Comparison of ENCODE assay signal across 28 cellular contexts in the genomic region with DNA sequence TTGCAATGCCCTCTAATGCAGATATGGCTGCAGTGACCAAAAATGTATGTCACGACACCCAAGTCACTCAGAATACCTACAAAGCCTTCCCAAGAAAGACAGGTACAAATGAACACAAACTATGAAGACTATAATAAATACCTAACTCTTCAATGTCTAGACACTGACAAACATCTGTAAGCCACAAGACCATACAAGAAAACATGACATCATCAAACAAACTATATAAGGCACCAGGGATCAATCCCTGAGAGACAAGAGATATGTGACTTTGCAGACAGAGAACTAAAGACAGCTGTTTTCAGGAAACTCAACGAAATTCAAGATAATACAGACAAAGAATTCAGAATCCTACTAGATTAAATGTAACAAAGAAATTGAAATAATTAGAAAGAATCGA.
"Had no signal": no experiment of that assay in that cellular context is flagged by ENCODE, and none has a peak within 500 bp of the region (broad histone marks: within the 10 kb centered on the region; RNA-seq: fewer than 3 reads in every experiment).

No MANE protein-coding gene starts in this region.

- H3K9me3 ChIP-seq: colonic mucosa, esophagus muscularis mucosa, esophagus squamous epithelium, gastrocnemius medialis, gastroesophageal sphincter had no signal

- H3K27ac ChIP-seq: colonic mucosa, coronary artery, dorsolateral prefrontal cortex, epithelial cell of prostate, esophagus muscularis mucosa, esophagus squamous epithelium, foreskin keratinocyte, gastrocnemius medialis, gastroesophageal sphincter, heart left ventricle, heart right ventricle had no signal

- DNase-seq: colonic mucosa; cortex of kidney; dermis blood vessel endothelial cell; dorsolateral prefrontal cortex; effector CD4-positive, alpha-beta T cell; effector CD8-positive, alpha-beta T cell; effector memory CD4-positive, alpha-beta T cell; effector memory CD8-positive, alpha-beta T cell; endodermal cell; erythroblast; esophagus squamous epithelium; foreskin fibroblast; foreskin keratinocyte; foreskin melanocyte; gastrocnemius medialis; glutamatergic neuron; head of caudate nucleus; heart left ventricle; heart right ventricle had no signal

- H3K27me3 ChIP-seq: colonic mucosa, dorsolateral prefrontal cortex, esophagus muscularis mucosa, esophagus squamous epithelium, foreskin keratinocyte, gastrocnemius medialis, gastroesophageal sphincter, heart left ventricle, heart right ventricle had no signal

- H3K4me3 ChIP-seq: colonic mucosa, coronary artery, dorsolateral prefrontal cortex, esophagus muscularis mucosa, esophagus squamous epithelium, gastrocnemius medialis, gastroesophageal sphincter, heart left ventricle, heart right ventricle had no signal

- H3K4me1 ChIP-seq: colonic mucosa, esophagus muscularis mucosa, esophagus squamous epithelium, foreskin keratinocyte, gastrocnemius medialis, gastroesophageal sphincter, heart left ventricle, heart right ventricle had no signal

- ATAC-seq: effector memory CD8-positive, alpha-beta T cell; esophagus mucosa; foreskin keratinocyte; gastrocnemius medialis; gastroesophageal sphincter; heart left ventricle; heart right ventricle had no signal

- FAIRE-seq: colon, endometrium, endothelial cell of umbilical vein, frontal cortex had no signal

- H3K36me3 ChIP-seq: colonic mucosa, esophagus muscularis mucosa, esophagus squamous epithelium, gastrocnemius medialis, gastroesophageal sphincter, heart left ventricle, heart right ventricle had no signal
